ENCODE assay signal across 23 cellular contexts in the genomic region with DNA sequence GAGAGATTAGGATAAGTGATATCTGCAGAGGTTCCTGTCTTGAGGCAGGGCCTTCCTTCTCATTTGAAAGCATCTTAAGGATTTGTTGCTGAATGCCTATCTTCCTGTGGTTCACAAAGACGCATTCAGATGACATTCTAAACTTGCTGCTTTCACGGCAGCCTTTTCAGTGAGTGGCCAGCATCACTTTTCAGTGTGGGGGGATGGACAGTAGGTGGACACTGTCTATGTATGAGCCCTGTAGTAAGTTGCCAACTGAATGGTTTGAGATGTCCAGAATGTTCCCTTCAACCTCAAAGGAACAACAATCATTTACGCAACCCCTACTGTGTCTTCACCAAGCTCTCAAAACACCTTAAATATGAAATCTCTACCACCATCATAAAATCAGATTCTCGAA. TPM values are rescaled to one million over a fixed set of nuclear protein-coding genes. Genes with fewer than 3 reads are reported as not detected.
A peak's percentile ranks its signal among the peaks of the same experiment; 100 is the strongest.
DNase-seq lines count a peak whose midpoint lies in the region; ATAC-seq and TF ChIP-seq lines count a peak whose summit lies in the region.
"Had no signal": no experiment of that assay in that cellular context is flagged by ENCODE, and none has a peak within 500 bp of the region (broad histone marks: within the 10 kb centered on the region; RNA-seq: fewer than 3 reads in every experiment).

No MANE protein-coding gene starts in this region.

- H3K4me3 Mint-ChIP-seq in activated T-cell treated with anti-CD3 and anti-CD28 coated beads, Interleukin-2, amount 50 U/mL, for 24 hours: no peak overlapping the region
- H3K4me3 Mint-ChIP-seq in natural killer cell: peak overlapping the region; percentile 74
- H3K4me3 Mint-ChIP-seq: H9; stimulated activated naive CD8-positive, alpha-beta T cell treated with anti-CD3 and anti-CD28 coated beads, Interleukin-15, Interleukin-2, amounts not matched to agents 100 ng/mL and 50 ng/mL, for 24 hours; type B pancreatic cell had no signal

- 91 to 95% (median 91%) methylated on average over 4 of the region's 4 CpGs for WGBS in ovary, 3 donors

- H3K4me1 ChIP-seq in Loucy (ENCODE audit: insufficient read depth, low read length, poor library complexity, severe bottlenecking) (peaks cover 85% of the 10 kb centered on the region), vagina (peaks cover 71% of the 10 kb centered on the region), ovary (ENCODE audit: insufficient read depth) (peaks cover 17% of the 10 kb centered on the region)

- peak overlapping the region; percentile 74 for H3K4me2 ChIP-seq in Loucy (ENCODE audit: low read depth, low read length, poor library complexity, severe bottlenecking)
- H3K4me2 ChIP-seq: SK-N-SH had no signal

- H3F3A ChIP-seq in Loucy (ENCODE audit: low read depth): peaks cover 13% of the 10 kb centered on the region

- H3K9me3 ChIP-seq in Loucy (ENCODE audit: insufficient read depth, low read depth, low read length): no peaks in the 10 kb centered on the region
- no peaks in the 10 kb centered on the region for H3K9me3 ChIP-seq in vagina
- no peaks in the 10 kb centered on the region for H3K9me3 ChIP-seq in ovary
- H3K9me3 ChIP-seq: esophagus squamous epithelium, lower lobe of right lung, neutrophil, SK-N-SH, spleen had no signal

- peaks cover 76% of the 10 kb centered on the region for H4K20me1 ChIP-seq in Loucy (ENCODE audit: insufficient read depth, low read length, poor library complexity, severe bottlenecking)

- no peak overlapping the region for H3K4me3 ChIP-seq in Loucy (ENCODE audit: low read length, poor library complexity, severe bottlenecking)
- no peak overlapping the region for H3K4me3 ChIP-seq in vagina
- no peak overlapping the region for H3K4me3 ChIP-seq in ovary
- H3K4me3 ChIP-seq: esophagus squamous epithelium, lower lobe of right lung, spleen had no signal

- H3K4me1 Mint-ChIP-seq in activated T-cell treated with anti-CD3 and anti-CD28 coated beads, Interleukin-2, amount 50 U/mL, for 24 hours (ENCODE audit: low read depth): peaks cover 100% of the 10 kb centered on the region
- H3K4me1 Mint-ChIP-seq in natural killer cell: peaks cover 93 to 99% of the 10 kb centered on the region in 2 donors

- no peak for TF ChIP-seq EP300 in ovary (IDR thresholded peaks at IDR 0.05)

- H3K27ac Mint-ChIP-seq in activated T-cell treated with anti-CD3 and anti-CD28 coated beads, Interleukin-2, amount 50 U/mL, for 24 hours: peak overlapping the region; percentile 44
- H3K27ac Mint-ChIP-seq in natural killer cell: peak overlapping the region; percentile 70 to 94
- H3K27ac Mint-ChIP-seq: activated T-helper 2 cell treated with anti-CD3 and anti-CD28 coated beads, Interferon-gamma antibody, Interleukin-2, Interleukin-4, amounts not matched to agents 10 μg/mL and 5 μg/mL and 100 μg/mL, durations not matched to agents 14 hours and 24 hours and 36 hours; CD14-positive monocyte; H9; stimulated activated naive CD8-positive, alpha-beta T cell treated with anti-CD3 and anti-CD28 coated beads, Interleukin-15, Interleukin-2, amounts not matched to agents 100 ng/mL and 50 ng/mL, for 24 hours; type B pancreatic cell had no signal

- H3K36me3 ChIP-seq in Loucy (ENCODE audit: insufficient read depth, low read length) (peaks cover 11% of the 10 kb centered on the region; the same call in 1 of the 2 replicates), vagina (no peaks in the 10 kb centered on the region), ovary (no peaks in the 10 kb centered on the region)
- H3K36me3 ChIP-seq: esophagus squamous epithelium, lower lobe of right lung, neutrophil, spleen had no signal

- no peaks in the 10 kb centered on the region for H3K27me3 ChIP-seq in Loucy (ENCODE audit: insufficient read depth, low read length, poor library complexity, severe bottlenecking)
- H3K27me3 ChIP-seq in vagina: no peaks in the 10 kb centered on the region
- H3K27me3 ChIP-seq in ovary: no peaks in the 10 kb centered on the region
- H3K27me3 ChIP-seq: esophagus squamous epithelium, spleen had no signal

- H2AFZ ChIP-seq in Loucy (ENCODE audit: low read length): no peak overlapping the region

- intact Hi-C loops in natural killer cell (cut with micrococcal nuclease) (loop anchor here (5.0 kb wide), 2 partner anchors 110 to 220 kb away; no protein-coding TSS in a partner anchor), vagina (cut with DNase I) (no loop called here), ovary (cut with DNase I) (no loop called here)

- H3K27ac ChIP-seq in vagina (peak overlapping the region; percentile 1), ovary (peak overlapping the region in 1 of 2 donors; percentile 39)
- H3K27ac ChIP-seq: neutrophil had no signal

- no peaks in the 10 kb centered on the region for H3K27me3 Mint-ChIP-seq in activated T-cell treated with anti-CD3 and anti-CD28 coated beads, Interleukin-2, amount 50 U/mL, for 24 hours
- H3K27me3 Mint-ChIP-seq in natural killer cell (ENCODE audit: low read depth in 2 of 2): no peaks in the 10 kb centered on the region

- TF ChIP-seq CTCF in Loucy (conservative IDR thresholded peaks at IDR 0.05; ENCODE audit: low read length) (no peak), natural killer cell (IDR thresholded peaks at IDR 0.05) (no peak), vagina (IDR thresholded peaks at IDR 0.05) (no peak), ovary (IDR thresholded peaks at IDR 0.05) (no peak)

- peaks cover 4% of the 10 kb centered on the region for H3K36me3 Mint-ChIP-seq in activated T-cell treated with anti-CD3 and anti-CD28 coated beads, Interleukin-2, amount 50 U/mL, for 24 hours (ENCODE audit: low read depth)
- no peaks in the 10 kb centered on the region for H3K36me3 Mint-ChIP-seq in natural killer cell

- H3K9ac ChIP-seq in Loucy (ENCODE audit: low read depth, low read length, poor library complexity, severe bottlenecking): no peak overlapping the region
- H3K9ac ChIP-seq: SK-N-SH had no signal

- H3K9me3 Mint-ChIP-seq in activated T-cell treated with anti-CD3 and anti-CD28 coated beads, Interleukin-2, amount 50 U/mL, for 24 hours: no peaks in the 10 kb centered on the region
- no peaks in the 10 kb centered on the region for H3K9me3 Mint-ChIP-seq in natural killer cell
- H3K9me3 Mint-ChIP-seq: activated T-helper 2 cell treated with anti-CD3 and anti-CD28 coated beads, Interferon-gamma antibody, Interleukin-2, Interleukin-4, amounts not matched to agents 10 μg/mL and 5 μg/mL and 100 μg/mL, durations not matched to agents 14 hours and 24 hours and 36 hours; H9; stimulated activated naive CD8-positive, alpha-beta T cell treated with anti-CD3 and anti-CD28 coated beads, Interleukin-15, Interleukin-2, amounts not matched to agents 100 ng/mL and 50 ng/mL, for 24 hours; type B pancreatic cell had no signal

- H3K79me2 ChIP-seq in Loucy (ENCODE audit: insufficient read depth, low read length): peaks cover 82% of the 10 kb centered on the region

- H3K9me2 ChIP-seq in Loucy (replicated peaks; ENCODE audit: low read depth, low read length): no peaks in the 10 kb centered on the region
- H3K9me2 ChIP-seq: SK-N-SH had no signal

- no peak for DNase-seq in activated T-cell treated with anti-CD3 and anti-CD28 coated beads, Interleukin-2, amount 50 U/mL, for 24 hours
- DNase-seq in activated T-cell treated with anti-CD3 and anti-CD28 coated beads, Interleukin-2, amount 50 U/mL, for 1 hour: no peak
- no peak for DNase-seq in natural killer cell
- DNase-seq in vagina (ENCODE audit: extremely low spot score in 2 of 2): no peak
- DNase-seq in ovary: no peak
- DNase-seq in activated gamma-delta T cell (lab: John Stamatoyannopoulos, UW): no peak
- DNase-seq: activated CD4-positive, CD25-positive, alpha-beta regulatory T cell; effector memory CD4-positive, alpha-beta T cell; esophagus squamous epithelium; H9; lower lobe of right lung; NCI-H146; RPMI8226; SK-N-SH; spleen; stimulated activated CD4-positive, alpha-beta T cell treated with anti-CD3 and anti-CD28 coated beads, Interleukin-4, amount 100 ng/mL, for 1 hour had no signal

- TF ChIP-seq POLR2A in vagina (IDR thresholded peaks at IDR 0.05) (no peak), ovary (IDR thresholded peaks at IDR 0.05) (no peak)

- ATAC-seq in natural killer cell: no peak
- ATAC-seq in HG02759 (IDR thresholded peaks at IDR 0.05; ENCODE audit: unreplicated experiment): no peak
- ATAC-seq: lower lobe of right lung had no signal

RNA-seq across cellular contexts. Expression of a gene that starts 46.6 kb away (rescaled TPM):
- total RNA-seq in natural killer cell: 10 to 100 TPM; 36.0 to 46.6 (median 41.2) TPM
- total RNA-seq in vagina: 38.1 TPM
- total RNA-seq in ovary: 10 to 100 TPM; 23.0 to 53.7 (median 33.3) TPM
- polyA plus RNA-seq in ovary: 10 to 100 TPM in 1 of 2 donors, 1 to 10 TPM in 1; 7.8 to 12.9 TPM
